ENCODE assay signal across 1 cellular context in genomic region chr21:27110956-27111355, GRCh38.
TF ChIP-seq lines count a peak whose summit lies in the region.

No MANE protein-coding gene starts in this region.

TF ChIP-seq in GM23338, 12 proteins besides CTCF, POLR2A, EP300 and RAD21 (continued from another document):
- TF ChIP-seq ZNF462 (CRISPR knock-in tag; IDR thresholded peaks at IDR 0.05) (no peak), EZH2phosphoT487 (IDR thresholded peaks at IDR 0.05; ENCODE audit: unreplicated experiment) (no peak), STAT1 (IDR thresholded peaks at IDR 0.05; ENCODE audit: unreplicated experiment) (no peak)
TF ChIP-seq in GM23338: peak in this region for 0.
